ENCODE assay signal across 18 cellular contexts in genomic region chr11:133659542-133660201, GRCh38.
DNase-seq lines count a peak whose midpoint lies in the region; ATAC-seq and TF ChIP-seq lines count a peak whose summit lies in the region.
"Had no signal": no experiment of that assay in that cellular context is flagged by ENCODE, and none has a peak within 500 bp of the region (broad histone marks: within the 10 kb centered on the region; RNA-seq: fewer than 3 reads in every experiment).

No MANE protein-coding gene starts in this region.

- H3K9me3 Mint-ChIP-seq in endothelial cell (ENCODE audit: unreplicated experiment): no peaks in the 10 kb centered on the region
- H3K9me3 Mint-ChIP-seq: activated T-helper 2 cell treated with anti-CD3 and anti-CD28 coated beads, Interferon-gamma antibody, Interleukin-2, Interleukin-4, amounts not matched to agents 10 μg/mL and 5 μg/mL and 100 μg/mL, durations not matched to agents 14 hours and 24 hours and 36 hours had no signal

- peak; percentile 58 for DNase-seq in astrocyte of the hippocampus (ENCODE audit: low read depth, low spot score)
- DNase-seq in endothelial cell (ENCODE audit: low spot score): no peak
- no peak for DNase-seq in SK-N-DZ (ENCODE audit: low spot score)
- DNase-seq in NCI-H2029 (lab: John Stamatoyannopoulos, UW): no peak
- no peak for DNase-seq in C1 segment of cervical spinal cord (lab: John Stamatoyannopoulos, UW)
- DNase-seq: activated CD4-positive, alpha-beta T cell treated with anti-CD3 and anti-CD28 coated beads, Interleukin-2, amount 50 U/mL, for 1 hour; effector memory CD4-positive, alpha-beta T cell; gastrocnemius medialis; Kasumi-1; naive thymus-derived CD4-positive, alpha-beta T cell; NCI-H2029 treated with DMSO at 0.1 percent for 48 hours; T-cell had no signal

- TF ChIP-seq CTCF in endothelial cell (IDR thresholded peaks at IDR 0.05; ENCODE audit: unreplicated experiment): no peak

- no peak overlapping the region for H3K27ac Mint-ChIP-seq in endothelial cell (ENCODE audit: unreplicated experiment)
- H3K27ac Mint-ChIP-seq: activated T-helper 2 cell treated with anti-CD3 and anti-CD28 coated beads, Interferon-gamma antibody, Interleukin-2, Interleukin-4, amounts not matched to agents 10 μg/mL and 5 μg/mL and 100 μg/mL, durations not matched to agents 14 hours and 24 hours and 36 hours; naive thymus-derived CD4-positive, alpha-beta T cell; stimulated activated naive CD8-positive, alpha-beta T cell treated with anti-CD3 and anti-CD28 coated beads, Interleukin-15, Interleukin-2, amounts not matched to agents 100 ng/mL and 50 ng/mL, for 24 hours; T-cell had no signal

- no peaks in the 10 kb centered on the region for H3K36me3 Mint-ChIP-seq in endothelial cell (ENCODE audit: low read depth, unreplicated experiment)
- H3K36me3 Mint-ChIP-seq: brain; naive thymus-derived CD4-positive, alpha-beta T cell; T-cell had no signal

- no peak for TF ChIP-seq POLR2A in GM18505 (IDR thresholded peaks at IDR 0.05; ENCODE audit: borderline replicate concordance, extremely low read depth, insufficient read depth, insufficient read length)

- no peaks in the 10 kb centered on the region for H3K4me1 Mint-ChIP-seq in endothelial cell (ENCODE audit: unreplicated experiment)
- H3K4me1 Mint-ChIP-seq: naive thymus-derived CD4-positive, alpha-beta T cell; T-cell had no signal

- ATAC-seq in GM18505 (IDR thresholded peaks at IDR 0.05; ENCODE audit: unreplicated experiment) (peak; percentile 91), GM21526 (IDR thresholded peaks at IDR 0.05; ENCODE audit: low FRiP score, unreplicated experiment) (peak; percentile 77), HG03469 (IDR thresholded peaks at IDR 0.05; ENCODE audit: unreplicated experiment) (peak; percentile 60)
- ATAC-seq: gastrocnemius medialis; naive thymus-derived CD4-positive, alpha-beta T cell; T-cell had no signal

- H3K4me3 Mint-ChIP-seq in endothelial cell (ENCODE audit: unreplicated experiment): no peak overlapping the region
- H3K4me3 Mint-ChIP-seq: brain; naive thymus-derived CD4-positive, alpha-beta T cell; stimulated activated naive CD8-positive, alpha-beta T cell treated with anti-CD3 and anti-CD28 coated beads, Interleukin-15, Interleukin-2, amounts not matched to agents 100 ng/mL and 50 ng/mL, for 24 hours; T-cell had no signal

- H3K27me3 Mint-ChIP-seq in endothelial cell (ENCODE audit: unreplicated experiment): peaks cover 3% of the 10 kb centered on the region
